ENCODE assay signal across 23 cellular contexts in the genomic region with DNA sequence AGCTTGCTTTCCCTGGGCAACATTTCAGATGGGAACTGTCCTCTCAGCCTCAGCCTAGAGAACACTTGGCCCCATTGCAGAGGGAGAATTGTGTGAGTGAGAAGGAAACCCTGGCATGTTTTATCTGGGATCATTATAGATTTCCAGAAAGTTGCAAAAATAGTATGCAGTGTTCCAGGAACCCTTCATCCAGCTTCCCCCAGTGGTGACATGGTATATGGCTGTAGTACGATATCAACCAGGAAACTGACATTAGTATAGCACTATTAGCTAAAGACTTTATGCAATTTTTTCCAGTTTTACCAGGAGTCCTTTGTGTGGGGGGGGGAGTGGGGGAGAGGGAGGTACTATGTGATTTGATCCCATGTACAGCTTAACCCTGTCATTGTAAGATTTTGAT.
"Had no signal": no experiment of that assay in that cellular context is flagged by ENCODE, and none has a peak within 500 bp of the region (broad histone marks: within the 10 kb centered on the region; RNA-seq: fewer than 3 reads in every experiment).

No MANE protein-coding gene starts in this region.

- H3K4me1 ChIP-seq: SJCRH30 had no signal

- ATAC-seq: HepG2, Panc1, PC-3, SK-N-SH treated with all-trans-retinoic acid at 6 μM for 48 hours had no signal

- H3K4me3 ChIP-seq: SJCRH30 had no signal

- H3K36me3 ChIP-seq: SJCRH30 had no signal

- H3K9me3 ChIP-seq: SJCRH30 had no signal

- DNase-seq: IMR-90, Karpas-422, KG1, MV-4-11, NCI-H1048, NCI-H1105, NCI-H1417, NCI-H1436 treated with DMSO at 0.1 percent for 48 hours, NCI-H1694, NCI-H1930, NCI-H2081, NCI-H2107, NCI-H2227 treated with DMSO at 0.1 percent for 48 hours, NCI-H524, NCI-H526 treated with DMSO at 0.1 percent for 48 hours, NCI-H748 treated with DMSO at 0.1 percent for 48 hours, PC-3, SHP77, SJCRH30 had no signal

- H3K27me3 ChIP-seq: SJCRH30 had no signal

- H3K27ac ChIP-seq: RWPE1, SJCRH30 had no signal
